9 cellular contexts compared by ENCODE assay signal in genomic region chr7:38222481-38223096, GRCh38. TPM values are rescaled to one million over a fixed set of nuclear protein-coding genes. Genes with fewer than 3 reads are reported as not detected.
DNase-seq lines count a peak whose midpoint lies in the region; ATAC-seq and TF ChIP-seq lines count a peak whose summit lies in the region.
"Had no signal": no experiment of that assay in that cellular context is flagged by ENCODE, and none has a peak within 500 bp of the region (broad histone marks: within the 10 kb centered on the region; RNA-seq: fewer than 3 reads in every experiment).

No MANE protein-coding gene starts in this region.

- TF ChIP-seq CTCF in HEK293 (tag by site-specific recombination; IDR thresholded peaks at IDR 0.05) = 0 out of 2 replicates have a peak, but pooled peaks have one; percentile 27
- peak; percentile 86 to 90 for TF ChIP-seq CTCF in fibroblast of lung (conservative IDR thresholded peaks at IDR 0.05 in 1 of 2, IDR thresholded peaks at IDR 0.05 in 1 of 2; ENCODE audit: low read depth in 1 of 2, low read length in 2 of 2)
- peak; percentile 76 for TF ChIP-seq CTCF in nephron progenitor cell (IDR thresholded peaks at IDR 0.05)

- H3K4me3 ChIP-seq in HEK293 (ENCODE audit: low read depth, low read length) (no peak overlapping the region), fibroblast of lung (replicated peaks in 1 of 4; ENCODE audit: control extremely low read depth in 1 of 4, insufficient read depth in 1 of 4, low read depth in 3 of 4, low read length in 4 of 4) (no peak overlapping the region)
- H3K4me3 ChIP-seq: BLaER1 treated with 17β-estradiol and CSF1 and Interleukin-3, amounts not matched to agents 10 nM and 100 nM had no signal

- peaks cover 32% of the 10 kb centered on the region for H3K36me3 Mint-ChIP-seq in T-cell
- H3K36me3 Mint-ChIP-seq in nephron progenitor cell (ENCODE audit: low read depth) = peaks cover 68% of the 10 kb centered on the region

- H2AFZ ChIP-seq in fibroblast of lung (ENCODE audit: low read length) = no peak overlapping the region

- H3K27ac ChIP-seq in HEK293 (ENCODE audit: extremely low read depth, low read depth, low read length) = no peak overlapping the region
- no peak overlapping the region for H3K27ac ChIP-seq in fibroblast of lung (ENCODE audit: insufficient read depth, low read length)

- no peaks in the 10 kb centered on the region for H3K79me2 ChIP-seq in fibroblast of lung (ENCODE audit: control insufficient read depth, insufficient read depth, low read length)

- no peaks in the 10 kb centered on the region for H3K27me3 ChIP-seq in fibroblast of lung (ENCODE audit: control insufficient read depth, insufficient read depth, low read length)
- H3K27me3 ChIP-seq: BLaER1 treated with 17β-estradiol and CSF1 and Interleukin-3, amounts not matched to agents 10 nM and 100 nM had no signal

- CTCF ChIA-PET in HEK293 (lab: Yijun Ruan, JAX) = interaction anchor here (0.7 to 6.8 kb wide), 29 partner anchors 11 to 685 kb away, joined by 3 to 53 read pairs (median 4); no protein-coding TSS in a partner anchor
- CTCF ChIA-PET in T-cell (lab: Charles Lee) = interaction anchor here (0.6 to 10.3 kb wide), 37 partner anchors 10 to 1703 kb away, joined by 3 to 173 read pairs (median 4); no protein-coding TSS in a partner anchor

- H3K27ac Mint-ChIP-seq in T-cell = peak overlapping the region; percentile 84 to 90
- no peak overlapping the region for H3K27ac Mint-ChIP-seq in nephron progenitor cell

- POLR2A ChIA-PET in HEK293 (lab: Yijun Ruan, JAX) = no interaction called here
- POLR2A ChIA-PET in T-cell (lab: Charles Lee) = interaction anchor here in 1 of 2 donors (0.6 kb wide), 1 partner anchor 88 kb away, joined by 4 read pairs; no protein-coding TSS in a partner anchor

- H3K9me3 ChIP-seq in HEK293 (ENCODE audit: control insufficient read depth, insufficient read depth, low read depth, low read length) (no peaks in the 10 kb centered on the region), fibroblast of lung (ENCODE audit: control insufficient read depth, insufficient read depth, low read depth, low read length) (no peaks in the 10 kb centered on the region)
- H3K9me3 ChIP-seq: BLaER1 treated with 17β-estradiol and CSF1 and Interleukin-3, amounts not matched to agents 10 nM and 100 nM had no signal

- H4K20me1 ChIP-seq in fibroblast of lung (ENCODE audit: control insufficient read depth, extremely low read depth, insufficient read depth, low read length) = no peaks in the 10 kb centered on the region

- peaks cover 23 to 55% of the 10 kb centered on the region in 2 experiments for H3K36me3 ChIP-seq in HEK293 (ENCODE audit: control insufficient read depth in 2 of 2, insufficient read depth in 1 of 2, low read length in 2 of 2)
- peaks cover 6% of the 10 kb centered on the region for H3K36me3 ChIP-seq in fibroblast of lung (ENCODE audit: control insufficient read depth, insufficient read depth, low read length)

- H3K4me1 Mint-ChIP-seq in T-cell (peaks cover 10 to 61% (median 54%) of the 10 kb centered on the region in 3 donors), nephron progenitor cell (no peaks in the 10 kb centered on the region)

- no peaks in the 10 kb centered on the region for H3K27me3 Mint-ChIP-seq in T-cell
- no peaks in the 10 kb centered on the region for H3K27me3 Mint-ChIP-seq in nephron progenitor cell (ENCODE audit: low read depth, poor library complexity)

- no peaks in the 10 kb centered on the region for H3K9me3 Mint-ChIP-seq in T-cell
- no peaks in the 10 kb centered on the region for H3K9me3 Mint-ChIP-seq in nephron progenitor cell

- H3K9ac ChIP-seq in fibroblast of lung (ENCODE audit: insufficient read depth, low read length) = no peak overlapping the region

- no peak overlapping the region for H3K4me2 ChIP-seq in fibroblast of lung (ENCODE audit: extremely low read depth, insufficient read depth, low read length)

- H3K4me3 Mint-ChIP-seq in T-cell (no peak overlapping the region), nephron progenitor cell (no peak overlapping the region)

- DNase-seq in NCI-H1436 (lab: John Stamatoyannopoulos, UW) = peak; percentile 18
- no peak for DNase-seq in NCI-H1436 treated with DMSO at 0.1 percent for 48 hours (lab: John Stamatoyannopoulos, UW)
- DNase-seq in NCI-H146 (lab: John Stamatoyannopoulos, UW) = peak; percentile 43
- peak in 9 of 34 experiments; percentile 10 to 52 (median 20) for DNase-seq in T-cell
- peak; percentile 49 to 72 for DNase-seq in fibroblast of lung (ENCODE audit: low read depth in 2 of 2)
- no peak for DNase-seq in nephron progenitor cell

- ATAC-seq in T-cell (replicated peaks in 1 of 4) (peak; percentile 64 to 78 (median 74)), HG03196 (IDR thresholded peaks at IDR 0.05; ENCODE audit: unreplicated experiment) (no peak)

- H3K4me1 ChIP-seq in HEK293 (ENCODE audit: control insufficient read depth, insufficient read depth, low read length) (no peaks in the 10 kb centered on the region), fibroblast of lung (ENCODE audit: control insufficient read depth, extremely low read depth, insufficient read depth, low read length) (no peaks in the 10 kb centered on the region)

TF ChIP-seq in HEK293, 187 proteins besides CTCF, POLR2A, EP300 and RAD21:
- 0 out of 2 replicates have a peak, but pooled peaks have one; percentile 20 for TF ChIP-seq ZBTB17 (tag by site-specific recombination; IDR thresholded peaks at IDR 0.05)
- TF ChIP-seq ZNF660 (tag by site-specific recombination; IDR thresholded peaks at IDR 0.05) = no peak
- peak; percentile 61 for TF ChIP-seq ZNF654 (tag by site-specific recombination; IDR thresholded peaks at IDR 0.05; ENCODE audit: low read depth)
- no peak for TF ChIP-seq ZNF561 (tag by site-specific recombination; IDR thresholded peaks at IDR 0.05; ENCODE audit: borderline replicate concordance)
- TF ChIP-seq YY2 (tag by site-specific recombination; IDR thresholded peaks at IDR 0.05) = no peak
- no peak for TF ChIP-seq ZBTB44 (tag by site-specific recombination; IDR thresholded peaks at IDR 0.05)

RNA-seq across cellular contexts. Expression of gene STARD3NL, which starts 44.5 kb away (rescaled TPM):
- total RNA-seq in T-cell (10 to 100 TPM; 12.1 to 13.5 (median 12.5) TPM), fibroblast of lung (91.9 and 105 TPM in 2 replicates)
- polyA plus RNA-seq in fibroblast of lung = 71.9 and 73.6 TPM in 2 replicates
- 41.2 and 50.7 TPM in 2 replicates for polyA plus RNA-seq in fibroblast of lung (2012)
- 9.1 and 24.6 TPM in 2 replicates for polyA minus RNA-seq in fibroblast of lung (ENCODE audit: low replicate concordance)

Comparison
In these comparisons a context has a peak if more than half of its experiments do, and no peak if none do; other contexts are left out.
1. DNase-seq: peak in NCI-H1436 (single experiment), NCI-H146 (single experiment) and fibroblast of lung (2 of 2); none in NCI-H1436 treated with DMSO at 0.1 percent for 48 hours (single experiment) and nephron progenitor cell (single experiment).
2. CTCF ChIP-seq: peak in every context shown above with its lines; median percentile 88 in fibroblast of lung; 76 in nephron progenitor cell; 27 in HEK293.